In genomic region chr3:47652142-47652541, GRCh38 we compare ENCODE assay signal across 20 cellular contexts.
"Had no signal": no experiment of that assay in that cellular context is flagged by ENCODE, and none has a peak within 500 bp of the region (broad histone marks: within the 10 kb centered on the region; RNA-seq: fewer than 3 reads in every experiment).

No MANE protein-coding gene starts in this region.

- H3K4me1 Mint-ChIP-seq: endodermal cell; memory B cell; stimulated activated effector memory CD8-positive, alpha-beta T cell treated with anti-CD3 and anti-CD28 coated beads, Interleukin-12 subunit alpha, Interleukin-12 subunit beta, amount 100 ng/mL, for 72 hours had no signal

- H3K4me3 Mint-ChIP-seq: central memory CD8-positive, alpha-beta T cell; endodermal cell; memory B cell; naive thymus-derived CD4-positive, alpha-beta T cell; stimulated activated effector memory CD8-positive, alpha-beta T cell treated with anti-CD3 and anti-CD28 coated beads, Interleukin-12 subunit alpha, Interleukin-12 subunit beta, amount 100 ng/mL, for 72 hours had no signal

- H3K27me3 Mint-ChIP-seq: central memory CD8-positive, alpha-beta T cell; memory B cell; naive thymus-derived CD4-positive, alpha-beta T cell had no signal

- ATAC-seq: foreskin keratinocyte; naive thymus-derived CD4-positive, alpha-beta T cell; psoas muscle; right cardiac atrium; stimulated activated effector memory CD8-positive, alpha-beta T cell treated with anti-CD3 and anti-CD28 coated beads, Interleukin-12 subunit alpha, Interleukin-12 subunit beta, amount 100 ng/mL, for 72 hours; upper lobe of right lung had no signal

- H3K27ac Mint-ChIP-seq: endodermal cell; memory B cell; stimulated activated effector memory CD8-positive, alpha-beta T cell treated with anti-CD3 and anti-CD28 coated beads, Interleukin-12 subunit alpha, Interleukin-12 subunit beta, amount 100 ng/mL, for 72 hours had no signal

- H3K9me3 Mint-ChIP-seq: central memory CD8-positive, alpha-beta T cell; memory B cell; naive thymus-derived CD4-positive, alpha-beta T cell; stimulated activated effector memory CD8-positive, alpha-beta T cell treated with anti-CD3 and anti-CD28 coated beads, Interleukin-12 subunit alpha, Interleukin-12 subunit beta, amount 100 ng/mL, for 72 hours had no signal

- DNase-seq: activated CD4-positive, CD25-positive, alpha-beta regulatory T cell treated with anti-CD3 and anti-CD28 coated beads, Interleukin-2, amount 50 U/mL, for 72 hours; activated CD8-positive, alpha-beta memory T cell treated with anti-CD3 and anti-CD28 coated beads for 24 hours; activated CD8-positive, alpha-beta memory T cell treated with anti-CD3 and anti-CD28 coated beads, Interleukin-2, amount 50 U/mL, for 48 hours; activated effector memory CD4-positive, alpha-beta T cell treated with anti-CD3 and anti-CD28 coated beads, Interleukin-2, amount 50 U/mL, for 16 hours; activated naive CD4-positive, alpha-beta T cell treated with anti-CD3 and anti-CD28 coated beads, Interleukin-2, amount 50 U/mL, for 16 hours; activated T-cell treated with anti-CD3 and anti-CD28 coated beads, Interleukin-2, amount 50 U/mL, for 48 hours; aorta; colonic mucosa; endodermal cell; foreskin keratinocyte; naive thymus-derived CD4-positive, alpha-beta T cell; psoas muscle; right cardiac atrium; small intestine; stimulated activated CD4-positive, alpha-beta T cell treated with anti-CD3 and anti-CD28 coated beads, Interleukin-15, amount 100 ng/mL, for 24 hours; stimulated activated CD4-positive, alpha-beta T cell treated with anti-CD3 and anti-CD28 coated beads, Interleukin-4, amount 100 ng/mL, for 1 hour; upper lobe of right lung had no signal
